ENCODE assay signal across 8 cellular contexts in genomic region chr4:44678094-44679023, GRCh38. TPM values are rescaled to one million over a fixed set of nuclear protein-coding genes. Genes with fewer than 3 reads are reported as not detected.
DNase-seq lines count a peak whose midpoint lies in the region; ATAC-seq and TF ChIP-seq lines count a peak whose summit lies in the region.

Gene GUF1 (plus strand): TSS chr4:44678420. CDS start chr4:44678623, 203 bp downstream.

- H3K27ac ChIP-seq in Panc1 (ENCODE audit: low read length) (peak within 1 kb of the TSS; percentile 91), esophagus (ENCODE audit: low read depth in 2 of 2, low read length in 1 of 2) (peak within 1 kb of the TSS; percentile 88 to 89)

- intact Hi-C loops in Panc1 (cut with micrococcal nuclease; ENCODE audit: unreplicated experiment) = no loop called here

- H3K9me3 Mint-ChIP-seq in activated T-cell treated with anti-CD3 and anti-CD28 coated beads, Interleukin-2, amount 50 U/mL, for 4 hours = no peaks in the 10 kb centered on the region

- TF ChIP-seq CTCF in Panc1 (IDR thresholded peaks at IDR 0.05) = no peak

- WGBS in esophagus, 2 donors = 0 to 1% methylated on average over 55 of the region's 55 CpGs

- in situ Hi-C loops in Panc1 (cut with HindIII; ENCODE audit: low pct_unique_long_range_greater_than_20kb, low sequenced_read_pairs) = no loop called here

- H3K9ac ChIP-seq in mucosa of stomach (ENCODE audit: low read length) = peak within 1 kb of the TSS; percentile 86

- H3K27me3 ChIP-seq in Panc1 (ENCODE audit: control insufficient read depth, insufficient read depth, low read length) (no peaks in the 10 kb centered on the region), esophagus (ENCODE audit: control insufficient read depth in 1 of 2, insufficient read depth in 2 of 2, low read length in 2 of 2) (no peaks in the 10 kb centered on the region), mucosa of stomach (ENCODE audit: control insufficient read depth, insufficient read depth, low read length) (no peaks in the 10 kb centered on the region)

- H3K9me3 ChIP-seq in Panc1 (ENCODE audit: control insufficient read depth, insufficient read depth, low read depth, low read length) (no peaks in the 10 kb centered on the region), esophagus (ENCODE audit: control insufficient read depth in 2 of 2, insufficient read depth in 1 of 2, low read depth in 1 of 2, low read length in 1 of 2) (no peaks in the 10 kb centered on the region), mucosa of stomach (ENCODE audit: control insufficient read depth, low read length) (no peaks in the 10 kb centered on the region)

- H3K27me3 Mint-ChIP-seq in activated T-cell treated with anti-CD3 and anti-CD28 coated beads, Interleukin-2, amount 50 U/mL, for 4 hours (ENCODE audit: low read depth) = no peaks in the 10 kb centered on the region

- peaks cover 37% of the 10 kb centered on the region for H3K4me1 Mint-ChIP-seq in activated T-cell treated with anti-CD3 and anti-CD28 coated beads, Interleukin-2, amount 50 U/mL, for 4 hours (ENCODE audit: low read depth)

- POLR2A ChIA-PET in Panc1 (lab: Charles Lee) = interaction anchor here (0.7 kb wide), 1 partner anchor 1649 kb away, joined by 4 read pairs; no protein-coding TSS in a partner anchor

- peaks cover 7% of the 10 kb centered on the region for H3K36me3 Mint-ChIP-seq in activated T-cell treated with anti-CD3 and anti-CD28 coated beads, Interleukin-2, amount 50 U/mL, for 4 hours (ENCODE audit: insufficient read depth)

- BruUV-seq in Panc1 (replicated peaks; lab: Mats Ljungman, UMichigan) = no TSS peak

- peaks cover 16% of the 10 kb centered on the region for H3K36me3 ChIP-seq in Panc1 (ENCODE audit: control insufficient read depth, insufficient read depth, low read length)
- no peaks in the 10 kb centered on the region for H3K36me3 ChIP-seq in esophagus (ENCODE audit: control insufficient read depth in 2 of 2, insufficient read depth in 2 of 2, low read length in 1 of 2)
- no peaks in the 10 kb centered on the region for H3K36me3 ChIP-seq in mucosa of stomach (ENCODE audit: control insufficient read depth, insufficient read depth, low read length)

- peak within 1 kb of the TSS; percentile 90 for H3K4me3 Mint-ChIP-seq in activated T-cell treated with anti-CD3 and anti-CD28 coated beads, Interleukin-2, amount 50 U/mL, for 4 hours

- H3K4me1 ChIP-seq in Panc1 (ENCODE audit: control insufficient read depth, insufficient read depth, low read length) (no peaks in the 10 kb centered on the region; the same call in 1 of the 2 replicates), esophagus (ENCODE audit: control insufficient read depth in 2 of 2, insufficient read depth in 2 of 2, low read length in 1 of 2) (no peaks in the 10 kb centered on the region), mucosa of stomach (ENCODE audit: control insufficient read depth, insufficient read depth, low read length) (no peaks in the 10 kb centered on the region)

- CTCF ChIA-PET in Panc1 (lab: Charles Lee) = no interaction called here

- DNase-seq in DMS53 (lab: John Stamatoyannopoulos, UW) = peak; percentile 98
- DNase-seq in KG1 (lab: John Stamatoyannopoulos, UW) = peak; percentile 69
- DNase-seq in Panc1 (ENCODE audit: low read depth, low spot score) = peak; percentile 55
- DNase-seq in activated T-cell treated with anti-CD3 and anti-CD28 coated beads, Interleukin-2, amount 50 U/mL, for 4 hours = peak; percentile 83
- DNase-seq in stimulated activated CD8-positive, alpha-beta memory T cell treated with anti-CD3 and anti-CD28 coated beads, Interleukin-7, amount 100 ng/mL, for 1 hour (ENCODE audit: low read depth in 2 of 2) = peak; percentile 71 to 80

- ATAC-seq in GM21723 (IDR thresholded peaks at IDR 0.05; ENCODE audit: unreplicated experiment) (peak; percentile 97), Panc1 (peak; percentile 98)
- peak; percentile 93 to 94 for ATAC-seq in activated T-cell treated with anti-CD3 and anti-CD28 coated beads, Interleukin-2, amount 50 U/mL, for 4 hours

- H3K4me3 ChIP-seq in Panc1 (ENCODE audit: low read depth in 2 of 2, low read length in 2 of 2) = peak within 1 kb of the TSS; percentile 85 to 89
- peak within 1 kb of the TSS; percentile 79 to 86 for H3K4me3 ChIP-seq in esophagus (ENCODE audit: low read depth in 1 of 2, low read length in 2 of 2)
- peak within 1 kb of the TSS; percentile 73 for H3K4me3 ChIP-seq in mucosa of stomach (ENCODE audit: low read length)

RNA-seq across cellular contexts. Expression of gene GUF1, which starts in this region (rescaled TPM):
- 11.6 TPM for total RNA-seq in Panc1 (2021; ENCODE audit: unreplicated experiment)
- polyA plus RNA-seq in Panc1 (2012; ENCODE audit: insufficient read length) = 4.2 TPM
- 10 to 100 TPM; 41.2 to 48.9 (median 48.3) TPM for total RNA-seq in activated T-cell treated with anti-CD3 and anti-CD28 coated beads, Interleukin-2, amount 50 U/mL, for 4 hours
- 1 to 10 TPM; 9.6 to 10.0 TPM for polyA plus RNA-seq in esophagus

Comparison
In these comparisons a context has a peak if more than half of its experiments do, and no peak if none do; other contexts are left out.
1. Peak in every context shown above with its lines: DNase-seq, ATAC-seq, H3K4me3 ChIP-seq and H3K27ac ChIP-seq.